In genomic region chr16:31695667-31696066, GRCh38 we compare ENCODE assay signal across 9 cellular contexts.
DNase-seq lines count a peak whose midpoint lies in the region; ATAC-seq lines count a peak whose summit lies in the region.
"Had no signal": no experiment of that assay in that cellular context is flagged by ENCODE, and none has a peak within 500 bp of the region (broad histone marks: within the 10 kb centered on the region; RNA-seq: fewer than 3 reads in every experiment).

No MANE protein-coding gene starts in this region.

- no peak overlapping the region for H3K23ac ChIP-seq in neuronal stem cell (ENCODE audit: low read depth, low read length, poor library complexity)

- H4K8ac ChIP-seq in neuronal stem cell (ENCODE audit: low read depth, low read length) = no peak overlapping the region

- no peak overlapping the region for H3K14ac ChIP-seq in neuronal stem cell (ENCODE audit: low read length)

- H3K27ac ChIP-seq in neuronal stem cell (replicated peaks; ENCODE audit: low read length) = no peak overlapping the region

- no peak overlapping the region for H2BK5ac ChIP-seq in neuronal stem cell (ENCODE audit: low read length)

- H3K4me1 ChIP-seq in neuronal stem cell (ENCODE audit: control insufficient read depth in 2 of 2, insufficient read depth in 1 of 2, low read depth in 1 of 2, low read length in 2 of 2) = no peaks in the 10 kb centered on the region

- H3K4ac ChIP-seq in neuronal stem cell (ENCODE audit: low read length) = no peak overlapping the region

- no peak overlapping the region for H3K4me3 ChIP-seq in neuronal stem cell (ENCODE audit: low read length in 2 of 2)

- peaks cover 0 to 8% of the 10 kb centered on the region in 2 donors for H3K9me3 ChIP-seq in neuronal stem cell (replicated peaks in 1 of 2; ENCODE audit: control insufficient read depth in 2 of 2, insufficient read depth in 1 of 2, low read depth in 1 of 2, low read length in 2 of 2)

- no peaks in the 10 kb centered on the region for H3K79me1 ChIP-seq in neuronal stem cell (ENCODE audit: low read depth, low read length)

- no peaks in the 10 kb centered on the region for H3K27me3 Mint-ChIP-seq in activated CD8-positive, alpha-beta memory T cell treated with anti-CD3 and anti-CD28 coated beads, Interleukin-2, amount 10 ng/mL, durations not matched to agents 7 days and 5 days

- no peak overlapping the region for H2BK12ac ChIP-seq in neuronal stem cell (ENCODE audit: low read length)

- DNase-seq in activated CD8-positive, alpha-beta memory T cell treated with anti-CD3 and anti-CD28 coated beads, Interleukin-2, amount 10 ng/mL, durations not matched to agents 7 days and 5 days = peak; percentile 78
- DNase-seq in activated CD8-positive, alpha-beta memory T cell treated with anti-CD3 and anti-CD28 coated beads, Interleukin-2, amount 50 U/mL, for 48 hours = no peak
- DNase-seq in neuronal stem cell (ENCODE audit: low spot score) = no peak
- DNase-seq in NCI-H1105 (lab: John Stamatoyannopoulos, UW) = no peak

- no peak overlapping the region for H2BK120ac ChIP-seq in neuronal stem cell (ENCODE audit: low read depth, low read length)

- no peak overlapping the region for H2BK15ac ChIP-seq in neuronal stem cell (ENCODE audit: low read length)

- H3K4me1 Mint-ChIP-seq in activated CD8-positive, alpha-beta memory T cell treated with anti-CD3 and anti-CD28 coated beads, Interleukin-2, amount 10 ng/mL, durations not matched to agents 7 days and 5 days = peaks cover 5% of the 10 kb centered on the region

- H3K9ac ChIP-seq in neuronal stem cell (ENCODE audit: low read depth, low read length, poor library complexity) = no peak overlapping the region

- H3K4me3 Mint-ChIP-seq in activated CD8-positive, alpha-beta memory T cell treated with anti-CD3 and anti-CD28 coated beads, Interleukin-2, amount 10 ng/mL, durations not matched to agents 7 days and 5 days = no peak overlapping the region
- H3K4me3 Mint-ChIP-seq: T-helper 1 cell treated with Interleukin-12 subunit alpha and Interleukin-12 subunit beta and Interleukin-4 antibody, amounts not matched to agents 30 μg/mL and 1 μg/mL, for 36 hours had no signal

- CTCF ChIA-PET in activated CD8-positive, alpha-beta memory T cell treated with anti-CD3 and anti-CD28 coated beads, Interleukin-2, amount 10 ng/mL, durations not matched to agents 7 days and 5 days (lab: Charles Lee) = interaction anchor here (1.0 to 1.1 kb wide), 5 partner anchors 9 to 240 kb away, joined by 3 to 5 read pairs (median 3); a partner anchor contains a TSS

- peak overlapping the region; percentile 56 for H2AFZ ChIP-seq in neuronal stem cell (ENCODE audit: low read length)

- H3K4me2 ChIP-seq in neuronal stem cell (ENCODE audit: insufficient read depth, low read length, poor library complexity, severe bottlenecking) = no peak overlapping the region

- no peak overlapping the region for H3K27ac Mint-ChIP-seq in activated CD8-positive, alpha-beta memory T cell treated with anti-CD3 and anti-CD28 coated beads, Interleukin-2, amount 10 ng/mL, durations not matched to agents 7 days and 5 days
- H3K27ac Mint-ChIP-seq: T-helper 1 cell treated with Interleukin-12 subunit alpha and Interleukin-12 subunit beta and Interleukin-4 antibody, amounts not matched to agents 30 μg/mL and 1 μg/mL, for 36 hours had no signal

- ATAC-seq in activated CD8-positive, alpha-beta memory T cell treated with anti-CD3 and anti-CD28 coated beads, Interleukin-2, amount 10 ng/mL, durations not matched to agents 7 days and 5 days = peak; percentile 76
- ATAC-seq in HG03108 (IDR thresholded peaks at IDR 0.05; ENCODE audit: unreplicated experiment) (peak; percentile 44), HG03439 (IDR thresholded peaks at IDR 0.05; ENCODE audit: unreplicated experiment) (no peak), HG02642 (IDR thresholded peaks at IDR 0.05; ENCODE audit: poor library complexity, unreplicated experiment) (no peak)
- ATAC-seq in activated CD4-positive, CD25-positive, alpha-beta regulatory T cell treated with anti-CD3 and anti-CD28 coated beads, Interleukin-2, amount 50 U/mL, for 24 hours = peak; percentile 36 to 42

- no peak overlapping the region for H2AK5ac ChIP-seq in neuronal stem cell (ENCODE audit: low read depth, low read length)

- H3K27me3 ChIP-seq in neuronal stem cell (ENCODE audit: control insufficient read depth in 3 of 3, insufficient read depth in 3 of 3, low read depth in 1 of 3, low read length in 3 of 3) = peaks cover 0 to 13% (median 4%) of the 10 kb centered on the region in 3 experiments

- H3K9me3 Mint-ChIP-seq in activated CD8-positive, alpha-beta memory T cell treated with anti-CD3 and anti-CD28 coated beads, Interleukin-2, amount 10 ng/mL, durations not matched to agents 7 days and 5 days (ENCODE audit: low read depth) = no peaks in the 10 kb centered on the region

- no peak overlapping the region for H4K91ac ChIP-seq in neuronal stem cell (ENCODE audit: low read depth, low read length, poor library complexity)

- H3K36me3 Mint-ChIP-seq in activated CD8-positive, alpha-beta memory T cell treated with anti-CD3 and anti-CD28 coated beads, Interleukin-2, amount 10 ng/mL, durations not matched to agents 7 days and 5 days = no peaks in the 10 kb centered on the region

- no peaks in the 10 kb centered on the region for H3K36me3 ChIP-seq in neuronal stem cell (replicated peaks in 1 of 2; ENCODE audit: control insufficient read depth in 2 of 2, insufficient read depth in 2 of 2, low read length in 2 of 2)

- no peak overlapping the region for H3K18ac ChIP-seq in neuronal stem cell (ENCODE audit: low read length)

- WGBS in neuronal stem cell (ENCODE audit: extremely low coverage in 2 of 2, insufficient read length in 2 of 2, insufficient replicate concordance in 1 of 2), 2 donors = no CpG with 5 or more reads among the region's 4 CpGs

Comparison
In these comparisons a context has a peak if more than half of its experiments do, and no peak if none do; other contexts are left out.
1. ATAC-seq: peak in activated CD8-positive, alpha-beta memory T cell treated with anti-CD3 and anti-CD28 coated beads, Interleukin-2, amount 10 ng/mL, durations not matched to agents 7 days and 5 days (single experiment), HG03108 (single experiment) and activated CD4-positive, CD25-positive, alpha-beta regulatory T cell treated with anti-CD3 and anti-CD28 coated beads, Interleukin-2, amount 50 U/mL, for 24 hours (2 of 2); none in HG03439 (single experiment) and HG02642 (single experiment).